5 cellular contexts compared by ENCODE assay signal in genomic region chr18:39308931-39309521, GRCh38.
DNase-seq lines count a peak whose midpoint lies in the region; ATAC-seq, FAIRE-seq and TF ChIP-seq lines count a peak whose summit lies in the region.
"Not testable (repeated sequence)": the region's sequence is repeated elsewhere in the genome, so short reads cannot be mapped to it uniquely, and the experiment has no call there.

No MANE protein-coding gene starts in this region.

- not testable (repeated sequence) for TF ChIP-seq EP300 in HepG2 (IDR thresholded peaks at IDR 0.05; ENCODE audit: low read depth in 2 of 2, low read length in 2 of 2); HepG2 (CRISPR knock-in tag; IDR thresholded peaks at IDR 0.05; ENCODE audit: borderline replicate concordance)

- H3K9me3 Mint-ChIP-seq in chondrocyte (ENCODE audit: low read depth) = not testable (repeated sequence)

- not testable (repeated sequence) for H3K27me3 Mint-ChIP-seq in chondrocyte (ENCODE audit: low read depth)

- CTCF ChIA-PET in HEK293 (lab: Yijun Ruan, JAX); HepG2 (lab: Yijun Ruan, JAX; ENCODE audit: low intra/inter-chr PET ratio, low total read pairs): not testable (repeated sequence)

- not testable (repeated sequence) for H3K4me1 Mint-ChIP-seq in chondrocyte (ENCODE audit: low read depth)

- not testable (repeated sequence) for H3K27ac ChIP-seq in HEK293 (ENCODE audit: extremely low read depth, low read depth, low read length); HepG2 (ENCODE audit: extremely low read length, insufficient read depth, low read length); lower lobe of right lung; upper lobe of right lung

- not testable (repeated sequence) for H3K27ac Mint-ChIP-seq in chondrocyte (ENCODE audit: unreplicated experiment)

- not testable (repeated sequence) for H3K36me3 ChIP-seq in HEK293 (ENCODE audit: control insufficient read depth in 2 of 2, insufficient read depth in 1 of 2, low read length in 2 of 2); HepG2 (replicated peaks in 1 of 2; ENCODE audit: control insufficient read depth in 1 of 2, insufficient read depth in 2 of 2, low read length in 2 of 2); lower lobe of right lung; upper lobe of right lung

- not testable (repeated sequence) for H3K4me2 ChIP-seq in HepG2 (ENCODE audit: low read depth, low read length)

- in situ Hi-C loops in HepG2 (cut with HindIII; ENCODE audit: extremely low pct_ligation_motif_present, low pct_unique_long_range_greater_than_20kb) = not testable (repeated sequence)

- POLR2A ChIA-PET in HEK293 (lab: Yijun Ruan, JAX) = interaction anchor here (0.6 kb wide), 1 partner anchor 36 kb away, joined by 4 read pairs; no protein-coding TSS in a partner anchor
- POLR2A ChIA-PET in HepG2 (lab: Yijun Ruan, JAX) = not testable (repeated sequence)

- H2AFZ ChIP-seq in HepG2 (ENCODE audit: low read length) = not testable (repeated sequence)

- H3K4me3 ChIP-seq in HEK293 (ENCODE audit: low read depth, low read length); HepG2 (replicated peaks in 1 of 3; ENCODE audit: insufficient read depth in 1 of 3, low read depth in 2 of 3, low read length in 3 of 3); lower lobe of right lung; upper lobe of right lung: not testable (repeated sequence)

- FAIRE-seq in HepG2 (lab: Jason Lieb, UNC) = not testable (repeated sequence)

- H3K9me3 ChIP-seq in HEK293 (ENCODE audit: control insufficient read depth, insufficient read depth, low read depth, low read length); HepG2 (ENCODE audit: low read length); lower lobe of right lung; upper lobe of right lung: not testable (repeated sequence)

- TF ChIP-seq CTCF in HEK293 (tag by site-specific recombination; IDR thresholded peaks at IDR 0.05); chondrocyte (IDR thresholded peaks at IDR 0.05); HepG2 (CRISPR knock-in tag; IDR thresholded peaks at IDR 0.05); lower lobe of right lung (IDR thresholded peaks at IDR 0.05); upper lobe of right lung (IDR thresholded peaks at IDR 0.05): not testable (repeated sequence)

- H3K9ac ChIP-seq in HepG2 (ENCODE audit: insufficient read depth, low read depth, low read length) = not testable (repeated sequence)

- not testable (repeated sequence) for H3K4me1 ChIP-seq in HEK293 (ENCODE audit: control insufficient read depth, insufficient read depth, low read length); HepG2 (ENCODE audit: insufficient read depth, low read length); lower lobe of right lung; upper lobe of right lung

- TF ChIP-seq RAD21 in HepG2 (CRISPR knock-in tag; IDR thresholded peaks at IDR 0.05) = not testable (repeated sequence)

- H3K27me3 ChIP-seq in HepG2 (ENCODE audit: control insufficient read depth in 1 of 2, insufficient read depth in 2 of 2, low read length in 2 of 2); lower lobe of right lung (ENCODE audit: low read depth); upper lobe of right lung: not testable (repeated sequence)

- TF ChIP-seq POLR2A in HepG2 (IDR thresholded peaks at IDR 0.05; ENCODE audit: insufficient read depth in 1 of 2, low read depth in 2 of 2, low read length in 2 of 2) = not testable (repeated sequence)

- not testable (repeated sequence) for H3K36me3 Mint-ChIP-seq in chondrocyte (ENCODE audit: low read depth)

- DNase-seq in chondrocyte (ENCODE audit: low spot score) (peak; percentile 81), lower lobe of right lung (peak; percentile 40), upper lobe of right lung (peak; percentile 60)
- not testable (repeated sequence) for DNase-seq in HepG2 (ENCODE audit: low spot score)

- intact Hi-C loops in HepG2 (cut with micrococcal nuclease; ENCODE audit: unreplicated experiment); lower lobe of right lung (cut with DNase I); upper lobe of right lung (cut with DNase I): not testable (repeated sequence)

- not testable (repeated sequence) for H4K20me1 ChIP-seq in HepG2 (ENCODE audit: insufficient read depth, low read length)

- H3K4me3 Mint-ChIP-seq in chondrocyte (ENCODE audit: unreplicated experiment) = not testable (repeated sequence)

- 100% methylated on average over 2 of the region's 36 CpGs for WGBS in HepG2 (ENCODE audit: low lambda C conversion rate)

- not testable (repeated sequence) for BruUV-seq in HepG2 (replicated peaks; lab: Mats Ljungman, UMichigan)

- H3K79me2 ChIP-seq in HepG2 (ENCODE audit: insufficient read depth, low read length) = not testable (repeated sequence)

- ATAC-seq in HepG2, upper lobe of right lung: not testable (repeated sequence)
- peak in 1 of 2 donors; percentile 29 for ATAC-seq in lower lobe of right lung

TF ChIP-seq in HEK293, 187 proteins besides CTCF, POLR2A, EP300 and RAD21:
- TF ChIP-seq TRIM28 (IDR thresholded peaks at IDR 0.05; ENCODE audit: borderline replicate concordance, low read length) = peak; percentile 90; the same call in 1 of the 2 replicates

TF ChIP-seq in HepG2, 621 proteins besides CTCF, POLR2A, EP300 and RAD21:
- peak; percentile 97 for TF ChIP-seq ZNF850 (CRISPR knock-in tag; conservative IDR thresholded peaks at IDR 0.05)
